ENCODE assay signal across 13 cellular contexts in the genomic region with DNA sequence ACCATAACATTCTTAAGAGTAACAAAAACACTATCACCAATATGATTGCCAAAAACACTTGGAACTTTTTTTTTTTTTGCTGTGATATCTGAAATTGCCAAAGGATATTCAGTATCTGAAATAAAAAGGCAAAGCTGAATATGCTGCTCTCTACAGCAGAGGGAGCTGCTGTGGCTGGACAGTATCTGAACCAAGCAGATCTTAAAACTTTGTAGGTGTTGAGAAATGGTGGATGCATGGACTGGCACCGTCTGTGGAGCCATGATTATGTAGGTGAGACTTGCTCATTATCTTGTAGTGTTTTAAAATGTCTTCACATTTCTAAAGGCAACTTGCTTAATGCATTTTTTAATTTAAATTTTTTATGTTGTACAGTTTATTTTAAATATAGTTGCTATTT. TPM values are rescaled to one million over a fixed set of nuclear protein-coding genes. Genes with fewer than 3 reads are reported as not detected.
DNase-seq lines count a peak whose midpoint lies in the region; ATAC-seq, FAIRE-seq and TF ChIP-seq lines count a peak whose summit lies in the region.
"Had no signal": no experiment of that assay in that cellular context is flagged by ENCODE, and none has a peak within 500 bp of the region (broad histone marks: within the 10 kb centered on the region; RNA-seq: fewer than 3 reads in every experiment).

No MANE protein-coding gene starts in this region.

- H4K20me1 ChIP-seq in DND-41 (ENCODE audit: insufficient read depth, low read length) (no peaks in the 10 kb centered on the region; the same call in 1 of the 2 replicates), OCI-LY7 (ENCODE audit: insufficient read depth, low read length) (no peaks in the 10 kb centered on the region)

- 64% methylated on average over 1 of the region's 1 CpG for WGBS in A549 (ENCODE audit: missing lambda C conversion rate)

- ATAC-seq in A549 (peak; percentile 73 to 78; a peak in 5 of 6 replicates), DND-41 (ENCODE audit: insufficient read depth, low read depth) (peak; percentile 57; the same call in 2 of the 3 replicates), GM21825 (IDR thresholded peaks at IDR 0.05; ENCODE audit: unreplicated experiment) (no peak), left colon (no peak), HG03378 (IDR thresholded peaks at IDR 0.05; ENCODE audit: unreplicated experiment) (no peak)
- ATAC-seq: T-helper 17 cell had no signal

- H3K4me2 ChIP-seq in A549, result no peak overlapping the region
- no peak overlapping the region for H3K4me2 ChIP-seq in DND-41 (ENCODE audit: insufficient read depth, low read length)
- H3K4me2 ChIP-seq in OCI-LY7 (ENCODE audit: low read length), result no peak overlapping the region

- POLR2A ChIA-PET in A549 (lab: Yijun Ruan, JAX), result no interaction called here
- POLR2A ChIA-PET in OCI-LY7 (lab: Charles Lee), result interaction anchor here (1.3 to 3.0 kb wide), 3 partner anchors 9 to 16 kb away, joined by 4 to 22 read pairs (median 9); partner anchors contain the start of gene PDCD2

- TF ChIP-seq RAD21 in A549 (conservative IDR thresholded peaks at IDR 0.05 in 1 of 2, IDR thresholded peaks at IDR 0.05 in 1 of 2), result no peak

- peak in 1 of 2 experiments; percentile 24 for DNase-seq in A549 (ENCODE audit: low read depth in 1 of 2, low spot score in 1 of 2)
- no peak for DNase-seq in DND-41
- no peak for DNase-seq in OCI-LY7 (ENCODE audit: low spot score)
- peak; percentile 16 to 38 for DNase-seq in erythroblast (lab: John Stamatoyannopoulos, UW)
- no peak for DNase-seq in left colon
- no peak for DNase-seq in MG63
- DNase-seq: DMS79 treated with DMSO at 0.1 percent for 48 hours, hippocampal formation, T-helper 17 cell, tibial artery had no signal

- H3K36me3 ChIP-seq in DND-41 (ENCODE audit: insufficient read depth, low read length), result peaks cover 82% of the 10 kb centered on the region
- peaks cover 100% of the 10 kb centered on the region for H3K36me3 ChIP-seq in OCI-LY7 (ENCODE audit: insufficient read depth, low read length)
- peaks cover 63% of the 10 kb centered on the region for H3K36me3 ChIP-seq in MG63

- H3K9ac ChIP-seq in DND-41 (ENCODE audit: low read depth, low read length), result no peak overlapping the region

- H3K79me2 ChIP-seq in DND-41 (ENCODE audit: insufficient read depth, low read length) (no peaks in the 10 kb centered on the region), OCI-LY7 (ENCODE audit: insufficient read depth, low read depth, low read length) (peaks cover 4% of the 10 kb centered on the region; the same call in 1 of the 2 replicates)

- TF ChIP-seq CTCF in A549 (IDR thresholded peaks at IDR 0.05), result peak; percentile 23; the same call in 1 of the 3 replicates
- peak; percentile 44 for TF ChIP-seq CTCF in DND-41 (IDR thresholded peaks at IDR 0.05; ENCODE audit: borderline replicate concordance, extremely low read depth, low read length, poor library complexity, severe bottlenecking)
- TF ChIP-seq CTCF in OCI-LY7 (conservative IDR thresholded peaks at IDR 0.05; ENCODE audit: low read length), result peak; percentile 59

- no peak overlapping the region for H2AFZ ChIP-seq in DND-41 (ENCODE audit: low read depth, low read length)
- H2AFZ ChIP-seq in OCI-LY7 (ENCODE audit: low read length), result no peak overlapping the region

- H3K27me3 ChIP-seq in DND-41 (ENCODE audit: insufficient read depth, low read length, poor library complexity), result no peaks in the 10 kb centered on the region
- H3K27me3 ChIP-seq in MG63, result no peaks in the 10 kb centered on the region
- H3K27me3 ChIP-seq: neutrophil, tibial artery had no signal

- H3K4me3 ChIP-seq in A549, result no peak overlapping the region
- no peak overlapping the region for H3K4me3 ChIP-seq in DND-41 (ENCODE audit: low read depth in 1 of 2, low read length in 2 of 2)
- no peak overlapping the region for H3K4me3 ChIP-seq in OCI-LY7 (ENCODE audit: low read depth, low read length, poor library complexity, severe bottlenecking)
- H3K4me3 ChIP-seq in MG63, result no peak overlapping the region
- H3K4me3 ChIP-seq: tibial artery had no signal

- no peaks in the 10 kb centered on the region for H3K9me3 ChIP-seq in A549
- no peaks in the 10 kb centered on the region for H3K9me3 ChIP-seq in DND-41 (ENCODE audit: insufficient read depth, low read length, severe bottlenecking)
- no peaks in the 10 kb centered on the region for H3K9me3 ChIP-seq in OCI-LY7 (ENCODE audit: low read length)
- H3K9me3 ChIP-seq in MG63, result no peaks in the 10 kb centered on the region
- H3K9me3 ChIP-seq: neutrophil, tibial artery had no signal

- TF ChIP-seq EP300 in A549 (IDR thresholded peaks at IDR 0.05), result no peak

- CTCF ChIA-PET in A549 (lab: Yijun Ruan, JAX), result interaction anchor here (1.5 kb wide), 1 partner anchor 9 kb away, joined by 5 read pairs; the partner anchor contains the start of gene PDCD2
- CTCF ChIA-PET in OCI-LY7 (lab: Charles Lee; ENCODE audit: unreplicated experiment), result no interaction called here

- intact Hi-C loops in OCI-LY7 (cut with micrococcal nuclease; ENCODE audit: unreplicated experiment), result no loop called here
- intact Hi-C loops in left colon (cut with DNase I, micrococcal nuclease), result no loop called here

- FAIRE-seq in A549 (lab: Jason Lieb, UNC), result no peak

- H3K4me1 ChIP-seq in A549 (no peaks in the 10 kb centered on the region), DND-41 (ENCODE audit: insufficient read depth, low read length) (no peaks in the 10 kb centered on the region), OCI-LY7 (ENCODE audit: insufficient read depth, low read length, poor library complexity, severe bottlenecking) (no peaks in the 10 kb centered on the region)
- H3K4me1 ChIP-seq: tibial artery had no signal

- no peak overlapping the region for H3K27ac ChIP-seq in A549
- no peak overlapping the region for H3K27ac ChIP-seq in DND-41 (ENCODE audit: low read length)
- H3K27ac ChIP-seq in OCI-LY7 (ENCODE audit: low read depth, low read length, poor library complexity, severe bottlenecking), result no peak overlapping the region
- H3K27ac ChIP-seq: neutrophil, tibial artery had no signal

- no TSS peak for BruUV-seq in OCI-LY7 (replicated peaks; lab: Mats Ljungman, UMichigan)

- TF ChIP-seq POLR2A in A549 (IDR thresholded peaks at IDR 0.05; ENCODE audit: low read length) (no peak), erythroblast (IDR thresholded peaks at IDR 0.05; ENCODE audit: low read length) (no peak)

- no peaks in the 10 kb centered on the region for H3K9me2 ChIP-seq in OCI-LY7 (ENCODE audit: insufficient read depth, low read length)

TF ChIP-seq in A549, 52 proteins besides CTCF, POLR2A, EP300 and RAD21 (continues in another document):
- no peak for TF ChIP-seq HDAC2 (IDR thresholded peaks at IDR 0.05)
- no peak for TF ChIP-seq NFE2L2 (conservative IDR thresholded peaks at IDR 0.05; ENCODE audit: low read length)
- no peak for TF ChIP-seq USF2 (IDR thresholded peaks at IDR 0.05)
- no peak for TF ChIP-seq HMGXB4 (CRISPR knock-in tag; IDR thresholded peaks at IDR 0.05; ENCODE audit: borderline replicate concordance)

RNA-seq across cellular contexts. Expression of gene PDCD2, which starts 9.2 kb away (rescaled TPM):
- polyA plus RNA-seq in A549 (2011; rRNA removed) (84.0 and 90.0 TPM in 2 replicates), A549 (2017; fragmentation: RNase III; extraction: RNeasy Plus Mini Kit Qiagen cat#74134 plus additional on column Dnase treatment) (52.6 to 58.0 TPM (median 54.9 TPM) in 3 replicates)
- 43.7 and 56.0 TPM in 2 replicates for polyA plus RNA-seq in A549 (2012; cell fraction: cytosol; rRNA removed)
- 32.6 and 44.5 TPM in 2 replicates for polyA plus RNA-seq in A549 (2012; cell fraction: nucleus; rRNA removed)
- polyA minus RNA-seq in A549 (2011; rRNA and poly(A)+ RNA removed), result 39.0 and 40.4 TPM in 2 replicates
- 92.8 and 98.5 TPM in 2 replicates for total RNA-seq in OCI-LY7 (2014; rRNA removed; shearing (Covaris generic))
- total RNA-seq in OCI-LY7 (2022) (109 and 115 TPM in 2 replicates), left colon (10 to 100 TPM; 42.4 to 48.7 TPM)
- total RNA-seq in MG63 (2014; rRNA removed; shearing (Covaris generic); ENCODE audit: low replicate concordance), result 187 and 231 TPM in 2 replicates

RNA-seq across cellular contexts. Expression of gene TBP, which starts 21.1 kb away (rescaled TPM):
- polyA plus RNA-seq in A549 (2011; rRNA removed) (16.1 and 19.9 TPM in 2 replicates), A549 (2017; fragmentation: RNase III; extraction: RNeasy Plus Mini Kit Qiagen cat#74134 plus additional on column Dnase treatment) (11.8 to 12.3 TPM (median 12.2 TPM) in 3 replicates)
- polyA plus RNA-seq in A549 (2012; cell fraction: cytosol; rRNA removed), result 39.0 and 49.9 TPM in 2 replicates
- polyA plus RNA-seq in A549 (2012; cell fraction: nucleus; rRNA removed), result 36.9 and 66.9 TPM in 2 replicates
- 15.8 and 15.9 TPM in 2 replicates for polyA minus RNA-seq in A549 (2011; rRNA and poly(A)+ RNA removed)
- total RNA-seq in OCI-LY7 (2014; rRNA removed; shearing (Covaris generic)), result 22.4 and 29.2 TPM in 2 replicates
- total RNA-seq in OCI-LY7 (2022) (23.3 and 30.9 TPM in 2 replicates), left colon (10 to 100 TPM; 11.0 to 12.8 TPM)
- total RNA-seq in MG63 (2014; rRNA removed; shearing (Covaris generic); ENCODE audit: low replicate concordance), result 18.3 and 25.6 TPM in 2 replicates

RNA-seq across cellular contexts. Expression of gene PSMB1, which starts 22.1 kb away (rescaled TPM):
- polyA plus RNA-seq in A549 (2011; rRNA removed) (296 and 306 TPM in 2 replicates), A549 (2017; fragmentation: RNase III; extraction: RNeasy Plus Mini Kit Qiagen cat#74134 plus additional on column Dnase treatment) (265 to 300 TPM (median 267 TPM) in 3 replicates)
- polyA plus RNA-seq in A549 (2012; cell fraction: cytosol; rRNA removed), result 342 and 359 TPM in 2 replicates
- 143 and 208 TPM in 2 replicates for polyA plus RNA-seq in A549 (2012; cell fraction: nucleus; rRNA removed)
- 100 and 101 TPM in 2 replicates for polyA minus RNA-seq in A549 (2011; rRNA and poly(A)+ RNA removed)
- 190 and 219 TPM in 2 replicates for total RNA-seq in OCI-LY7 (2014; rRNA removed; shearing (Covaris generic))
- total RNA-seq in OCI-LY7 (2022) (166 and 193 TPM in 2 replicates), left colon (100 to 1,000 TPM; 118 to 127 TPM)
- 959 and 1,335 TPM in 2 replicates for total RNA-seq in MG63 (2014; rRNA removed; shearing (Covaris generic); ENCODE audit: low replicate concordance)

Comparison
In these comparisons a context has a peak if more than half of its experiments do, and no peak if none do; other contexts are left out.
1. ATAC-seq: peak in A549 (2 of 2) and DND-41 (single experiment); none in GM21825 (single experiment), left colon (single experiment) and HG03378 (single experiment).
2. DNase-seq: peak in erythroblast (2 of 2); none in DND-41 (single experiment), OCI-LY7 (single experiment), left colon (0 of 2) and MG63 (single experiment).
3. Peak in every context shown above with its lines, with median percentiles within 50 percentile points of each other: CTCF ChIP-seq.